ENCODE assay signal across 10 cellular contexts in genomic region chr5:78640622-78641021, GRCh38. TPM values are rescaled to one million over a fixed set of nuclear protein-coding genes. Genes with fewer than 3 reads are reported as not detected.
A peak's percentile ranks its signal among the peaks of the same experiment; 100 is the strongest.
DNase-seq lines count a peak whose midpoint lies in the region; ATAC-seq and TF ChIP-seq lines count a peak whose summit lies in the region.
"Had no signal": no experiment of that assay in that cellular context is flagged by ENCODE, and none has a peak within 500 bp of the region (broad histone marks: within the 10 kb centered on the region; RNA-seq: fewer than 3 reads in every experiment).

No MANE protein-coding gene starts in this region.

- H3K36me3 Mint-ChIP-seq in brain (peaks cover 12% of the 10 kb centered on the region), type B pancreatic cell (peaks cover 33% of the 10 kb centered on the region)

- DNase-seq in NCI-H526 (lab: John Stamatoyannopoulos, UW) = peak; percentile 5 to 12
- no peak for DNase-seq in NCI-H526 treated with DMSO at 0.1 percent for 48 hours (lab: John Stamatoyannopoulos, UW)
- DNase-seq in type B pancreatic cell (ENCODE audit: extremely low spot score, unreplicated experiment) = no peak
- no peak for DNase-seq in DMS79 treated with DMSO at 0.1 percent for 48 hours (lab: John Stamatoyannopoulos, UW)
- DNase-seq in HAP-1 (ENCODE audit: low spot score in 2 of 2) = no peak
- no peak for DNase-seq in activated naive CD4-positive, alpha-beta T cell treated with Interleukin-2 at 50 U/mL for 16 hours
- DNase-seq: MG63 had no signal

- H3K9me3 Mint-ChIP-seq in brain (peaks cover 0 to 4% (median 0%) of the 10 kb centered on the region in 5 experiments), type B pancreatic cell (peaks cover 10% of the 10 kb centered on the region)
- H3K9me3 Mint-ChIP-seq: neural crest cell had no signal

- H3K4me3 ChIP-seq in HAP-1 = no peak overlapping the region
- H3K4me3 ChIP-seq: MG63 had no signal

- H3K4me3 Mint-ChIP-seq in brain = peak overlapping the region in 3 of 5 experiments; percentile 19 to 49 (median 44)
- peak overlapping the region; percentile 58 for H3K4me3 Mint-ChIP-seq in type B pancreatic cell
- H3K4me3 Mint-ChIP-seq: neural crest cell had no signal

- TF ChIP-seq CTCF in brain (conservative IDR thresholded peaks at IDR 0.05) (no peak), type B pancreatic cell (conservative IDR thresholded peaks at IDR 0.05) (no peak)

- H3K27ac Mint-ChIP-seq in brain = peak overlapping the region in 4 of 5 experiments; percentile 8 to 95 (median 66)
- peak overlapping the region; percentile 14 for H3K27ac Mint-ChIP-seq in type B pancreatic cell

- H3K4me1 Mint-ChIP-seq in brain = peaks cover 88% of the 10 kb centered on the region
- peaks cover 62% of the 10 kb centered on the region for H3K4me1 Mint-ChIP-seq in type B pancreatic cell (ENCODE audit: unreplicated experiment)

- H3K27me3 ChIP-seq in HAP-1 (ENCODE audit: low read depth) = no peaks in the 10 kb centered on the region
- H3K27me3 ChIP-seq: MG63 had no signal

- H3K4me1 ChIP-seq in HAP-1 = peaks cover 19% of the 10 kb centered on the region

- peak; percentile 80 for ATAC-seq in HG03139 (IDR thresholded peaks at IDR 0.05; ENCODE audit: unreplicated experiment)

- in situ Hi-C loops in HAP-1 (cut with MboI; ENCODE audit: low sequenced_read_pairs) = no loop called here

- H3K27me3 Mint-ChIP-seq in brain (peaks cover 8% of the 10 kb centered on the region), type B pancreatic cell (no peaks in the 10 kb centered on the region)

- no peaks in the 10 kb centered on the region; the same call in 1 of the 2 replicates for H3K36me3 ChIP-seq in HAP-1 (replicated peaks)

- H3K9me3 ChIP-seq in HAP-1 = no peaks in the 10 kb centered on the region
- H3K9me3 ChIP-seq: MG63 had no signal

RNA-seq across cellular contexts. Expression of gene LHFPL2, which starts 8.0 kb away (rescaled TPM):
- 3.2 TPM for polyA plus RNA-seq in brain (ENCODE audit: insufficient read depth, low read depth, low replicate concordance)
- total RNA-seq in type B pancreatic cell (ENCODE audit: low replicate concordance) = 17.9 and 35.3 TPM in 2 replicates

Comparison
In these comparisons a context has a peak if more than half of its experiments do, and no peak if none do; other contexts are left out.
1. DNase-seq: peak in NCI-H526 (2 of 2); none in NCI-H526 treated with DMSO at 0.1 percent for 48 hours (single experiment), type B pancreatic cell (single experiment), DMS79 treated with DMSO at 0.1 percent for 48 hours (single experiment), HAP-1 (0 of 2) and activated naive CD4-positive, alpha-beta T cell treated with Interleukin-2 at 50 U/mL for 16 hours (single experiment).